Comparison of ENCODE assay signal across 27 cellular contexts in genomic region chr4:112058433-112058832, GRCh38.
DNase-seq lines count a peak whose midpoint lies in the region; ATAC-seq, FAIRE-seq and TF ChIP-seq lines count a peak whose summit lies in the region.
"Had no signal": no experiment of that assay in that cellular context is flagged by ENCODE, and none has a peak within 500 bp of the region (broad histone marks: within the 10 kb centered on the region; RNA-seq: fewer than 3 reads in every experiment).

No MANE protein-coding gene starts in this region.

- 39% methylated on average over 3 of the region's 3 CpGs for WGBS in mammary epithelial cell (ENCODE audit: low coverage, missing lambda C conversion rate)
- 85% methylated on average over 3 of the region's 3 CpGs for WGBS in smooth muscle cell (ENCODE audit: low lambda C conversion rate)
- WGBS in pancreas, 2 donors = 17 to 22% methylated on average over 3 of the region's 3 CpGs

- ATAC-seq in RWPE2 (ENCODE audit: low read depth) = peak; percentile 74
- ATAC-seq in pancreas = no peak
- no peak for ATAC-seq in HG03108 (IDR thresholded peaks at IDR 0.05; ENCODE audit: unreplicated experiment)
- no peak for ATAC-seq in lower lobe of right lung
- ATAC-seq: activated CD8-positive, alpha-beta T cell treated with anti-CD3 and anti-CD28 coated beads, Interleukin-2, amount 10 ng/mL, durations not matched to agents 7 days and 5 days; activated T-cell treated with anti-CD3 and anti-CD28 coated beads, Interleukin-2, amount 50 U/mL, for 4 hours; body of pancreas; left lobe of liver; psoas muscle had no signal

- H4K20me1 ChIP-seq in mammary epithelial cell (ENCODE audit: insufficient read depth, low read length) (no peaks in the 10 kb centered on the region), smooth muscle cell (ENCODE audit: low read depth) (no peaks in the 10 kb centered on the region)

- H3K4me3 ChIP-seq in mammary epithelial cell (replicated peaks in 1 of 3; ENCODE audit: insufficient read depth in 1 of 3, low read depth in 2 of 3, low read length in 3 of 3) (no peak overlapping the region), RWPE2 (ENCODE audit: severe bottlenecking) (no peak overlapping the region), fibroblast of villous mesenchyme (ENCODE audit: low read depth, low read length) (no peak overlapping the region), smooth muscle cell (no peak overlapping the region), pancreas (no peak overlapping the region), lower lobe of right lung (no peak overlapping the region)
- H3K4me3 ChIP-seq: body of pancreas, MG63, neural progenitor cell, PC-9, psoas muscle, SK-N-MC, uterus had no signal

- H3K9ac ChIP-seq in mammary epithelial cell (ENCODE audit: insufficient read depth, low read length) = no peak overlapping the region
- no peak overlapping the region for H3K9ac ChIP-seq in smooth muscle cell (ENCODE audit: low read depth)
- H3K9ac ChIP-seq: neural progenitor cell had no signal

- H3K27ac ChIP-seq in mammary epithelial cell (ENCODE audit: insufficient read depth, low read depth, low read length) (no peak overlapping the region), RWPE2 (ENCODE audit: poor library complexity, severe bottlenecking) (peak overlapping the region; percentile 17), smooth muscle cell (ENCODE audit: low read depth) (no peak overlapping the region), pancreas (no peak overlapping the region), lower lobe of right lung (no peak overlapping the region)
- H3K27ac ChIP-seq: body of pancreas, C4-2B, neural progenitor cell, PC-9, psoas muscle, SK-N-MC, uterus had no signal

- no peaks in the 10 kb centered on the region for H3K36me3 Mint-ChIP-seq in MCF 10A (ENCODE audit: insufficient read depth, unreplicated experiment)
- H3K36me3 Mint-ChIP-seq: activated naive CD4-positive, alpha-beta T cell treated with anti-CD3 and anti-CD28 coated beads, Interleukin-2, amount 50 U/mL, for 24 hours; neural progenitor cell had no signal

- no TSS peak for BruUV-seq in mammary epithelial cell (replicated peaks; lab: Mats Ljungman, UMichigan)
- no TSS peak for BruUV-seq in MCF 10A (replicated peaks; lab: Mats Ljungman, UMichigan)

- POLR2A ChIA-PET in MCF 10A (lab: Yijun Ruan, JAX) = interaction anchor here (0.6 kb wide), 1 partner anchor 18 kb away, joined by 3 read pairs; no protein-coding TSS in a partner anchor

- H3K9me3 Mint-ChIP-seq in MCF 10A (ENCODE audit: unreplicated experiment) = no peaks in the 10 kb centered on the region
- H3K9me3 Mint-ChIP-seq: activated naive CD4-positive, alpha-beta T cell treated with anti-CD3 and anti-CD28 coated beads, Interleukin-2, amount 50 U/mL, for 24 hours; activated T-cell treated with anti-CD3 and anti-CD28 coated beads, Interleukin-2, amount 50 U/mL, for 4 hours; neural progenitor cell had no signal

- H3K36me3 ChIP-seq in mammary epithelial cell (ENCODE audit: insufficient read depth, low read length) (no peaks in the 10 kb centered on the region), RWPE2 (ENCODE audit: low read depth) (no peaks in the 10 kb centered on the region), smooth muscle cell (ENCODE audit: low read depth) (no peaks in the 10 kb centered on the region), pancreas (no peaks in the 10 kb centered on the region), lower lobe of right lung (no peaks in the 10 kb centered on the region)
- H3K36me3 ChIP-seq: MG63, neural progenitor cell, uterus had no signal

- no peak for TF ChIP-seq CTCF in mammary epithelial cell (conservative IDR thresholded peaks at IDR 0.05 in 1 of 2, IDR thresholded peaks at IDR 0.05 in 1 of 2; ENCODE audit: extremely low read depth in 1 of 2, insufficient read depth in 1 of 2, low read depth in 1 of 2, low read length in 2 of 2)
- no peak for TF ChIP-seq CTCF in MCF 10A (IDR thresholded peaks at IDR 0.05; ENCODE audit: unreplicated experiment)
- TF ChIP-seq CTCF in RWPE2 (IDR thresholded peaks at IDR 0.05; ENCODE audit: poor library complexity, severe bottlenecking) = no peak
- no peak for TF ChIP-seq CTCF in fibroblast of villous mesenchyme (IDR thresholded peaks at IDR 0.05; ENCODE audit: insufficient read depth, low read depth, low read length)
- TF ChIP-seq CTCF in smooth muscle cell (IDR thresholded peaks at IDR 0.05; ENCODE audit: borderline replicate concordance, insufficient read depth, poor library complexity, severe bottlenecking) = no peak
- no peak for TF ChIP-seq CTCF in pancreas (IDR thresholded peaks at IDR 0.05)
- no peak for TF ChIP-seq CTCF in lower lobe of right lung (IDR thresholded peaks at IDR 0.05)

- no peaks in the 10 kb centered on the region for H3K4me1 ChIP-seq in mammary epithelial cell (ENCODE audit: insufficient read depth, low read length)
- H3K4me1 ChIP-seq in RWPE2 (ENCODE audit: insufficient read depth, poor library complexity, severe bottlenecking) = peaks cover 7% of the 10 kb centered on the region
- peaks cover 3% of the 10 kb centered on the region for H3K4me1 ChIP-seq in smooth muscle cell (ENCODE audit: low read depth)
- H3K4me1 ChIP-seq in pancreas = no peaks in the 10 kb centered on the region
- H3K4me1 ChIP-seq in lower lobe of right lung = no peaks in the 10 kb centered on the region
- H3K4me1 ChIP-seq: body of pancreas, psoas muscle, uterus had no signal

- H3F3A ChIP-seq in smooth muscle cell (ENCODE audit: low read depth) = no peaks in the 10 kb centered on the region

- no peak for FAIRE-seq in pancreas (lab: Jason Lieb, UNC)

- no peaks in the 10 kb centered on the region for H3K27me3 ChIP-seq in mammary epithelial cell (ENCODE audit: insufficient read depth, low read length)
- no peaks in the 10 kb centered on the region for H3K27me3 ChIP-seq in RWPE2 (ENCODE audit: insufficient read depth, poor library complexity, severe bottlenecking)
- no peaks in the 10 kb centered on the region for H3K27me3 ChIP-seq in smooth muscle cell (ENCODE audit: low read depth)
- H3K27me3 ChIP-seq in pancreas = no peaks in the 10 kb centered on the region
- no peaks in the 10 kb centered on the region for H3K27me3 ChIP-seq in lower lobe of right lung (ENCODE audit: low read depth)
- H3K27me3 ChIP-seq: body of pancreas, MG63, neural progenitor cell, uterus had no signal

- no peaks in the 10 kb centered on the region for H3K9me3 ChIP-seq in mammary epithelial cell (replicated peaks; ENCODE audit: insufficient read depth, low read length)
- H3K9me3 ChIP-seq in RWPE2 (ENCODE audit: severe bottlenecking) = no peaks in the 10 kb centered on the region
- H3K9me3 ChIP-seq in smooth muscle cell (replicated peaks; ENCODE audit: low read depth) = no peaks in the 10 kb centered on the region
- H3K9me3 ChIP-seq in pancreas = no peaks in the 10 kb centered on the region
- no peaks in the 10 kb centered on the region for H3K9me3 ChIP-seq in lower lobe of right lung
- H3K9me3 ChIP-seq: body of pancreas, MG63, psoas muscle, uterus had no signal

- DNase-seq in mammary epithelial cell (peak; percentile 10), MCF 10A (ENCODE audit: unreplicated experiment) (no peak), RWPE2 (ENCODE audit: low spot score) (no peak), fibroblast of villous mesenchyme (ENCODE audit: low read depth) (peak; percentile 14), smooth muscle cell (lab: John Stamatoyannopoulos, UW; ENCODE audit: unreplicated experiment) (no peak), pancreas (no peak), lower lobe of right lung (no peak)
- DNase-seq: 8988T; activated CD8-positive, alpha-beta T cell treated with anti-CD3 and anti-CD28 coated beads, Interleukin-2, amount 10 ng/mL, durations not matched to agents 7 days and 5 days; activated T-cell treated with anti-CD3 and anti-CD28 coated beads, Interleukin-2, amount 50 U/mL, for 4 hours; body of pancreas; cortex of kidney; DMS 273 treated with DMSO at 0.1 percent for 48 hours; MG63; NCI-H1436 treated with DMSO at 0.1 percent for 48 hours; NCI-H2171; NCI-H748 treated with DMSO at 0.1 percent for 48 hours; PC-9; psoas muscle; T-helper 9 cell; uterus had no signal

- in situ Hi-C loops in mammary epithelial cell (cut with MboI; ENCODE audit: low sequenced_read_pairs in 2 of 2) = no loop called here

- H3K4me1 Mint-ChIP-seq in MCF 10A (ENCODE audit: insufficient read depth, unreplicated experiment) = peaks cover 4% of the 10 kb centered on the region
- H3K4me1 Mint-ChIP-seq: activated naive CD4-positive, alpha-beta T cell treated with anti-CD3 and anti-CD28 coated beads, Interleukin-2, amount 50 U/mL, for 24 hours; neural progenitor cell had no signal

- H3K4me2 ChIP-seq in mammary epithelial cell (ENCODE audit: insufficient read depth, low read depth, low read length) (peak overlapping the region; percentile 4), smooth muscle cell (no peak overlapping the region)
- H3K4me2 ChIP-seq: neural progenitor cell, PC-9 had no signal

- H2AFZ ChIP-seq in mammary epithelial cell (ENCODE audit: low read depth, low read length) (peak overlapping the region; percentile 68), smooth muscle cell (ENCODE audit: low read depth) (peak overlapping the region; percentile 31)
- H2AFZ ChIP-seq: neural progenitor cell, PC-9 had no signal

- dilution Hi-C loops in mammary epithelial cell (cut with HindIII; ENCODE audit: low sequenced_read_pairs) = no loop called here

- CTCF ChIA-PET in mammary epithelial cell (lab: Charles Lee; ENCODE audit: low non-redundant PET) (interaction anchor here (0.6 kb wide), 1 partner anchor 579 kb away, joined by 3 read pairs; the partner anchor contains the start of genes LARP7 and ZGRF1), MCF 10A (lab: Yijun Ruan, JAX) (interaction anchor here (1.6 kb wide), 1 partner anchor 27 kb away, joined by 7 read pairs; no protein-coding TSS in a partner anchor)

- H3K4me3 Mint-ChIP-seq in MCF 10A (ENCODE audit: unreplicated experiment) = no peak overlapping the region
- H3K4me3 Mint-ChIP-seq: activated CD8-positive, alpha-beta T cell treated with anti-CD3 and anti-CD28 coated beads, Interleukin-2, amount 10 ng/mL, durations not matched to agents 7 days and 5 days; activated naive CD4-positive, alpha-beta T cell treated with anti-CD3 and anti-CD28 coated beads, Interleukin-2, amount 50 U/mL, for 24 hours; activated T-cell treated with anti-CD3 and anti-CD28 coated beads, Interleukin-2, amount 50 U/mL, for 4 hours; neural progenitor cell had no signal

- no peaks in the 10 kb centered on the region for H3K27me3 Mint-ChIP-seq in MCF 10A (ENCODE audit: insufficient read depth, unreplicated experiment)

- H3K79me2 ChIP-seq in mammary epithelial cell (ENCODE audit: insufficient read depth, low read length) = no peaks in the 10 kb centered on the region
- no peaks in the 10 kb centered on the region for H3K79me2 ChIP-seq in smooth muscle cell (ENCODE audit: low read depth)

- H3K27ac Mint-ChIP-seq in MCF 10A (ENCODE audit: low read depth, unreplicated experiment) = no peak overlapping the region
- H3K27ac Mint-ChIP-seq: activated CD8-positive, alpha-beta T cell treated with anti-CD3 and anti-CD28 coated beads, Interleukin-2, amount 10 ng/mL, durations not matched to agents 7 days and 5 days; activated naive CD4-positive, alpha-beta T cell treated with anti-CD3 and anti-CD28 coated beads, Interleukin-2, amount 50 U/mL, for 24 hours; neural progenitor cell had no signal

- intact Hi-C loops in mammary epithelial cell (cut with micrococcal nuclease) = no loop called here
- intact Hi-C loops in MCF 10A (cut with micrococcal nuclease) = no loop called here
- intact Hi-C loops in pancreas (cut with DNase I) = no loop called here
- intact Hi-C loops in lower lobe of right lung (cut with DNase I) = no loop called here

Comparison
In these comparisons a context has a peak if more than half of its experiments do, and no peak if none do; other contexts are left out.
1. DNase-seq: peak in mammary epithelial cell (single experiment) and fibroblast of villous mesenchyme (single experiment); none in MCF 10A (single experiment), RWPE2 (single experiment), smooth muscle cell (single experiment), pancreas (0 of 6) and lower lobe of right lung (single experiment).